Comparison of ENCODE assay signal across 27 cellular contexts in genomic region chr1:41849211-41849759, GRCh38.
"Had no signal": no experiment of that assay in that cellular context is flagged by ENCODE, and none has a peak within 500 bp of the region (broad histone marks: within the 10 kb centered on the region; RNA-seq: fewer than 3 reads in every experiment).

No MANE protein-coding gene starts in this region.

- H3K36me3 Mint-ChIP-seq: neural progenitor cell had no signal

- H3K27me3 ChIP-seq: breast epithelium, colonic mucosa, gastrocnemius medialis, hepatocyte, neural progenitor cell, right atrium auricular region, transverse colon, vagina had no signal

- H3K27me3 Mint-ChIP-seq: T-helper 17 cell had no signal

- H3K27ac Mint-ChIP-seq: activated naive CD4-positive, alpha-beta T cell treated with anti-CD3 and anti-CD28 coated beads, Interleukin-2, amount 10 ng/mL, durations not matched to agents 7 days and 5 days; neural progenitor cell; T-helper 17 cell had no signal

- ATAC-seq: gastrocnemius medialis, left lobe of liver, lower lobe of right lung had no signal

- H3K4me3 ChIP-seq: breast epithelium, colonic mucosa, gastrocnemius medialis, hepatocyte, lower lobe of right lung, neural progenitor cell, right atrium auricular region, transverse colon, vagina had no signal

- H3K27ac ChIP-seq: breast epithelium, colonic mucosa, gastrocnemius medialis, hepatocyte, lower lobe of right lung, neural progenitor cell, parathyroid adenoma, right atrium auricular region, transverse colon, vagina, WERI-Rb-1 had no signal

- H2AFZ ChIP-seq: hepatocyte, neural progenitor cell, parathyroid adenoma had no signal

- H3K9me3 ChIP-seq: breast epithelium, colonic mucosa, gastrocnemius medialis, lower lobe of right lung, right atrium auricular region, transverse colon, vagina had no signal

- H3K9me3 Mint-ChIP-seq: activated naive CD4-positive, alpha-beta T cell treated with anti-CD3 and anti-CD28 coated beads, Interleukin-2, amount 10 ng/mL, durations not matched to agents 7 days and 5 days; natural killer cell; neural progenitor cell had no signal

- H3K4me2 ChIP-seq: hepatocyte, neural progenitor cell had no signal

- H3K4me1 ChIP-seq: breast epithelium, colonic mucosa, neural progenitor cell, parathyroid adenoma, transverse colon had no signal

- DNase-seq: activated CD8-positive, alpha-beta memory T cell treated with anti-CD3 and anti-CD28 coated beads, Interleukin-2, amount 50 U/mL, for 4 hours; activated gamma-delta T cell; activated T-cell treated with anti-CD3 and anti-CD28 coated beads, Interleukin-2, amount 50 U/mL, for 1 hour; amygdala; colonic mucosa; effector CD8-positive, alpha-beta T cell; erythroblast; gastrocnemius medialis; kidney; lower lobe of right lung; mesendoderm; natural killer cell; occipital lobe; stimulated activated naive CD4-positive, alpha-beta T cell treated with Interleukin-2 at 50 U/mL for 16 hours; T-helper 17 cell; T1000; transverse colon; WERI-Rb-1 had no signal

- H3K4me3 Mint-ChIP-seq: activated naive CD4-positive, alpha-beta T cell treated with anti-CD3 and anti-CD28 coated beads, Interleukin-2, amount 10 ng/mL, durations not matched to agents 7 days and 5 days; natural killer cell; neural progenitor cell; T-helper 17 cell had no signal

- FAIRE-seq: endometrium, kidney had no signal

- H3K36me3 ChIP-seq: breast epithelium, colonic mucosa, gastrocnemius medialis, lower lobe of right lung, neural progenitor cell, right atrium auricular region, transverse colon, vagina, WERI-Rb-1 had no signal

- H3K9ac ChIP-seq: neural progenitor cell, parathyroid adenoma had no signal

- H3K79me2 ChIP-seq: hepatocyte, parathyroid adenoma had no signal
